In the genomic region with DNA sequence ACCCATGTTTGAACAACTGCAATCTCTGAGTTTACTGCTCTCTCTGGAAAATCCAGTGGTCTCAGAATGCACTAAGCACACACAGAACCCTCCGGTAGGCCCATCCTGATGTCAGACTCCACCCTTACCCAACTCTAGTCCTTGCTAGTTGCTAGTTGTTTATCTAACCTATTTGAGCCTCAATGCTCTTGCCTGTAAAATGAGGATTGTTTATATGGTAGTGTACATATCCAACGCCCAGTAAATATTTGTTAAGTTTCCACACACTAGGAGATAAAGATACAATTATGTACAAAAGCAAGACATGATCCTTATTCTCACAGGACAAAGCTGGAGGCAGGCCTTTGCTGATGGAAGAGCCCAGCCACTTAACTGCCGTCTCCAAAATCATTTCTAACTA, we compare ENCODE assay signal across 30 cellular contexts.
"Had no signal": no experiment of that assay in that cellular context is flagged by ENCODE, and none has a peak within 500 bp of the region (broad histone marks: within the 10 kb centered on the region; RNA-seq: fewer than 3 reads in every experiment).

No MANE protein-coding gene starts in this region.

- H3K27ac Mint-ChIP-seq: activated CD4-positive, alpha-beta T cell treated with anti-CD3 and anti-CD28 coated beads, Interleukin-2, amount 10 ng/mL, durations not matched to agents 24 days and 14 days; activated CD8-positive, alpha-beta T cell treated with anti-CD3 and anti-CD28 coated beads for 36 hours; activated naive CD4-positive, alpha-beta T cell treated with anti-CD3 and anti-CD28 coated beads for 36 hours; activated naive CD4-positive, alpha-beta T cell treated with anti-CD3 and anti-CD28 coated beads, Interleukin-2, amount 50 U/mL, for 72 hours; activated T-cell treated with anti-CD3 and anti-CD28 coated beads, Interleukin-2, amount 50 U/mL, for 24 hours had no signal

- H3K27me3 ChIP-seq: adrenal gland, body of pancreas, SJCRH30 had no signal

- H3K4me3 Mint-ChIP-seq: activated CD4-positive, alpha-beta T cell treated with anti-CD3 and anti-CD28 coated beads, Interleukin-2, amount 10 ng/mL, durations not matched to agents 24 days and 14 days; activated CD8-positive, alpha-beta T cell treated with anti-CD3 and anti-CD28 coated beads for 36 hours; activated naive CD4-positive, alpha-beta T cell treated with anti-CD3 and anti-CD28 coated beads for 36 hours; activated T-cell treated with anti-CD3 and anti-CD28 coated beads, Interleukin-2, amount 50 U/mL, for 24 hours had no signal

- H3K4me1 Mint-ChIP-seq: activated CD4-positive, alpha-beta T cell treated with anti-CD3 and anti-CD28 coated beads, Interleukin-2, amount 10 ng/mL, durations not matched to agents 24 days and 14 days had no signal

- H3K36me3 ChIP-seq: adrenal gland, SJCRH30 had no signal

- H3K36me3 Mint-ChIP-seq: activated naive CD4-positive, alpha-beta T cell treated with anti-CD3 and anti-CD28 coated beads, Interleukin-2, amount 50 U/mL, for 72 hours had no signal

- H3K27me3 Mint-ChIP-seq: activated CD4-positive, alpha-beta T cell treated with anti-CD3 and anti-CD28 coated beads, Interleukin-2, amount 10 ng/mL, durations not matched to agents 24 days and 14 days had no signal

- H3K27ac ChIP-seq: SJCRH30, SK-N-MC had no signal

- FAIRE-seq: astrocyte, bronchial epithelial cell had no signal

- H3K4me3 ChIP-seq: adrenal gland, body of pancreas, SJCRH30, SK-N-MC had no signal

- H3K9me3 ChIP-seq: adrenal gland, body of pancreas, SJCRH30 had no signal

- ATAC-seq: activated CD8-positive, alpha-beta T cell treated with anti-CD3 and anti-CD28 coated beads for 36 hours; activated naive CD4-positive, alpha-beta T cell treated with anti-CD3 and anti-CD28 coated beads, Interleukin-2, amount 50 U/mL, for 72 hours; body of pancreas; Panc1 had no signal

- H3K9me3 Mint-ChIP-seq: activated CD4-positive, alpha-beta T cell treated with anti-CD3 and anti-CD28 coated beads, Interleukin-2, amount 10 ng/mL, durations not matched to agents 24 days and 14 days; activated CD8-positive, alpha-beta T cell treated with anti-CD3 and anti-CD28 coated beads for 36 hours; activated naive CD4-positive, alpha-beta T cell treated with anti-CD3 and anti-CD28 coated beads for 36 hours; activated naive CD4-positive, alpha-beta T cell treated with anti-CD3 and anti-CD28 coated beads, Interleukin-2, amount 50 U/mL, for 72 hours; activated T-cell treated with anti-CD3 and anti-CD28 coated beads, Interleukin-2, amount 50 U/mL, for 24 hours had no signal

- DNase-seq: activated CD4-positive, alpha-beta T cell treated with anti-CD3 and anti-CD28 coated beads, Interleukin-2, amount 10 ng/mL, durations not matched to agents 24 days and 14 days; activated CD4-positive, alpha-beta T cell treated with anti-CD3 and anti-CD28 coated beads, Interleukin-2, amount 50 U/mL, for 4 hours; activated CD8-positive, alpha-beta T cell treated with anti-CD3 and anti-CD28 coated beads for 36 hours; activated gamma-delta T cell treated with Interleukin-2 at 50 U/mL for 16 hours; activated naive CD4-positive, alpha-beta T cell treated with anti-CD3 and anti-CD28 coated beads for 36 hours; activated T-cell treated with anti-CD3 and anti-CD28 coated beads, Interleukin-2, amount 50 U/mL, for 24 hours; central memory CD4-positive, alpha-beta T cell; Kasumi-1; KG1; MM.1S; MV-4-11; NCI-H1092 treated with DMSO at 0.1 percent for 48 hours; NCI-H1417; NCI-H146; NCI-H187; NCI-H2029 treated with DMSO at 0.1 percent for 48 hours; NCI-H2227 treated with DMSO at 0.1 percent for 48 hours; NCI-H446; NCI-H510A treated with DMSO at 0.1 percent for 48 hours; NCI-H526 treated with DMSO at 0.1 percent for 48 hours; SHP77; SJCRH30; T1000 had no signal
